In the genomic region with DNA sequence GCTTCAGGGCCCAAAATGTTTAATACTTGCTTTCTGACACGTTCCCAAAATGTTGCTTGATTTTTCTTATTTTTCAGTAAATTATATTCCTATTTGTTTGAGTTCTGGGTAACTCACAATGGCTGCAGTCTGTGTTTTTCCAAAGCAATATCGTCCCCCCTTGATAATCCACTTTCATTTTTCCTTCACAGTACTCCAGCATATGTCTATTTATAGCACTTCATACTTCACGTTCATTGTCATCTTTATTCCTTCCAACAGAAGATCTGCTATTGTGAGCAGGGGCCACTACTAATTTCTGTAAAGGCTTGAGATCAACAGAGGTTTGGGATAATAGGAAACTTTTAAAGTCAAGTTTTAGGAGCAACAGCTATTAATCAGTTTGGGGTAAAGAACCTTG, we compare ENCODE assay signal across 25 cellular contexts. TPM values are rescaled to one million over a fixed set of nuclear protein-coding genes. Genes with fewer than 3 reads are reported as not detected.
A peak's percentile ranks its signal among the peaks of the same experiment; 100 is the strongest.
DNase-seq lines count a peak whose midpoint lies in the region; ATAC-seq, FAIRE-seq and TF ChIP-seq lines count a peak whose summit lies in the region.
"Had no signal": no experiment of that assay in that cellular context is flagged by ENCODE, and none has a peak within 500 bp of the region (broad histone marks: within the 10 kb centered on the region; RNA-seq: fewer than 3 reads in every experiment).

No MANE protein-coding gene starts in this region.

- no peak overlapping the region for H3K4me3 Mint-ChIP-seq in dendritic cell treated with granulocyte-macrophage colony-stimulating factor and Interleukin-4, amounts not matched to agents 40 ng/mL and 50 ng/mL, for 4 days
- no peak overlapping the region for H3K4me3 Mint-ChIP-seq in glutamatergic neuron (ENCODE audit: unreplicated experiment)
- H3K4me3 Mint-ChIP-seq: activated CD8-positive, alpha-beta T cell treated with anti-CD3 and anti-CD28 coated beads for 36 hours; activated naive CD4-positive, alpha-beta T cell treated with anti-CD3 and anti-CD28 coated beads, Interleukin-2, amount 50 U/mL, for 24 hours; activated T-cell treated with anti-CD3 and anti-CD28 coated beads, Interleukin-2, amount 50 U/mL, for 24 hours; CD8-positive, alpha-beta memory T cell; GM23338; immature natural killer cell; naive thymus-derived CD8-positive, alpha-beta T cell had no signal

- peak overlapping the region; percentile 45 for H3K4me3 ChIP-seq in left ventricle myocardium inferior
- peak overlapping the region; percentile 57 for H3K4me3 ChIP-seq in rectal smooth muscle tissue (ENCODE audit: low read length)
- H3K4me3 ChIP-seq: GM23338, lung, PC-9 had no signal

- TF ChIP-seq CTCF in left ventricle myocardium inferior (IDR thresholded peaks at IDR 0.05; ENCODE audit: borderline replicate concordance) (no peak), glutamatergic neuron (IDR thresholded peaks at IDR 0.05; ENCODE audit: partially characterized antibody, unreplicated experiment) (no peak)

- DNase-seq in GM03348 (ENCODE audit: low spot score) (peak; percentile 47), left ventricle myocardium inferior (no peak), H54 (ENCODE audit: insufficient read length, low spot score) (no peak), glutamatergic neuron (no peak), H4 (ENCODE audit: low spot score) (no peak)
- DNase-seq: activated CD8-positive, alpha-beta T cell treated with anti-CD3 and anti-CD28 coated beads for 36 hours; activated T-cell treated with anti-CD3 and anti-CD28 coated beads, Interleukin-2, amount 50 U/mL, for 24 hours; CD8-positive, alpha-beta memory T cell; DMS79; head of caudate nucleus; immature natural killer cell; naive thymus-derived CD8-positive, alpha-beta T cell; NCI-H1694 treated with DMSO at 0.1 percent for 48 hours; NCI-H226; PC-9; stimulated activated CD4-positive, alpha-beta T cell treated with anti-CD3 and anti-CD28 coated beads, Interleukin-4, amount 100 ng/mL, for 4 hours; T-helper 2 cell had no signal

- no peak overlapping the region for H3K9ac ChIP-seq in rectal smooth muscle tissue (ENCODE audit: low read length)
- H3K9ac ChIP-seq: KMS-11, parathyroid adenoma had no signal

- peaks cover 20% of the 10 kb centered on the region for H3K4me1 Mint-ChIP-seq in dendritic cell treated with granulocyte-macrophage colony-stimulating factor and Interleukin-4, amounts not matched to agents 40 ng/mL and 50 ng/mL, for 4 days (ENCODE audit: low read depth)
- H3K4me1 Mint-ChIP-seq in glutamatergic neuron (ENCODE audit: low read depth, unreplicated experiment): no peaks in the 10 kb centered on the region
- H3K4me1 Mint-ChIP-seq: GM23338 had no signal

- H3K4me1 ChIP-seq in left ventricle myocardium inferior (peaks cover 18% of the 10 kb centered on the region), rectal smooth muscle tissue (ENCODE audit: control insufficient read depth, insufficient read depth, low read length) (peaks cover 6% of the 10 kb centered on the region)
- H3K4me1 ChIP-seq: parathyroid adenoma had no signal

- ATAC-seq in GM21381 (IDR thresholded peaks at IDR 0.05; ENCODE audit: unreplicated experiment): no peak
- ATAC-seq: activated CD8-positive, alpha-beta T cell treated with anti-CD3 and anti-CD28 coated beads for 36 hours; GM23338; naive thymus-derived CD8-positive, alpha-beta T cell had no signal

- FAIRE-seq in H54 (lab: Jason Lieb, UNC): no peak

- no peaks in the 10 kb centered on the region for H3K9me3 ChIP-seq in left ventricle myocardium inferior (replicated peaks)

- peak overlapping the region; percentile 72 for H3K27ac ChIP-seq in left ventricle myocardium inferior (replicated peaks)
- H3K27ac ChIP-seq in rectal smooth muscle tissue (ENCODE audit: low read depth, low read length): peak overlapping the region; percentile 73
- H3K27ac ChIP-seq: KMS-11, parathyroid adenoma, PC-9 had no signal

- H3K36me3 ChIP-seq in left ventricle myocardium inferior (no peaks in the 10 kb centered on the region), rectal smooth muscle tissue (ENCODE audit: control insufficient read depth, insufficient read depth, low read length) (no peaks in the 10 kb centered on the region)

- no peak for TF ChIP-seq POLR2A in H54 (IDR thresholded peaks at IDR 0.05; ENCODE audit: low read depth, low read length)

- no peaks in the 10 kb centered on the region for H3K27me3 ChIP-seq in left ventricle myocardium inferior (ENCODE audit: low read depth)
- no peaks in the 10 kb centered on the region for H3K27me3 ChIP-seq in rectal smooth muscle tissue (ENCODE audit: control insufficient read depth, insufficient read depth, low read length)

- intact Hi-C loops in dendritic cell treated with granulocyte-macrophage colony-stimulating factor and Interleukin-4, amounts not matched to agents 40 ng/mL and 50 ng/mL, for 4 days (cut with micrococcal nuclease): no loop called here
- intact Hi-C loops in left ventricle myocardium inferior (cut with micrococcal nuclease): no loop called here

- no peaks in the 10 kb centered on the region for H3K27me3 Mint-ChIP-seq in dendritic cell treated with granulocyte-macrophage colony-stimulating factor and Interleukin-4, amounts not matched to agents 40 ng/mL and 50 ng/mL, for 4 days
- peaks cover 2% of the 10 kb centered on the region for H3K27me3 Mint-ChIP-seq in glutamatergic neuron (ENCODE audit: unreplicated experiment)
- H3K27me3 Mint-ChIP-seq: activated CD8-positive, alpha-beta T cell treated with anti-CD3 and anti-CD28 coated beads for 36 hours; activated naive CD4-positive, alpha-beta T cell treated with anti-CD3 and anti-CD28 coated beads, Interleukin-2, amount 50 U/mL, for 24 hours; activated T-cell treated with anti-CD3 and anti-CD28 coated beads, Interleukin-2, amount 50 U/mL, for 24 hours; CD8-positive, alpha-beta memory T cell; naive thymus-derived CD8-positive, alpha-beta T cell had no signal

- no peaks in the 10 kb centered on the region for H3K36me3 Mint-ChIP-seq in dendritic cell treated with granulocyte-macrophage colony-stimulating factor and Interleukin-4, amounts not matched to agents 40 ng/mL and 50 ng/mL, for 4 days (ENCODE audit: low read depth)
- no peaks in the 10 kb centered on the region for H3K36me3 Mint-ChIP-seq in glutamatergic neuron (ENCODE audit: unreplicated experiment)

- H3K9me3 Mint-ChIP-seq in dendritic cell treated with granulocyte-macrophage colony-stimulating factor and Interleukin-4, amounts not matched to agents 40 ng/mL and 50 ng/mL, for 4 days: no peaks in the 10 kb centered on the region
- no peaks in the 10 kb centered on the region for H3K9me3 Mint-ChIP-seq in glutamatergic neuron (ENCODE audit: unreplicated experiment)
- H3K9me3 Mint-ChIP-seq: activated CD8-positive, alpha-beta T cell treated with anti-CD3 and anti-CD28 coated beads for 36 hours; activated naive CD4-positive, alpha-beta T cell treated with anti-CD3 and anti-CD28 coated beads, Interleukin-2, amount 50 U/mL, for 24 hours; activated T-cell treated with anti-CD3 and anti-CD28 coated beads, Interleukin-2, amount 50 U/mL, for 24 hours; CD8-positive, alpha-beta memory T cell; GM23338; immature natural killer cell; naive thymus-derived CD8-positive, alpha-beta T cell had no signal

- H3K27ac Mint-ChIP-seq in dendritic cell treated with granulocyte-macrophage colony-stimulating factor and Interleukin-4, amounts not matched to agents 40 ng/mL and 50 ng/mL, for 4 days: peak overlapping the region; percentile 64
- no peak overlapping the region for H3K27ac Mint-ChIP-seq in glutamatergic neuron (ENCODE audit: unreplicated experiment)
- H3K27ac Mint-ChIP-seq: activated CD8-positive, alpha-beta T cell treated with anti-CD3 and anti-CD28 coated beads for 36 hours; activated naive CD4-positive, alpha-beta T cell treated with anti-CD3 and anti-CD28 coated beads, Interleukin-2, amount 50 U/mL, for 24 hours; activated T-cell treated with anti-CD3 and anti-CD28 coated beads, Interleukin-2, amount 50 U/mL, for 24 hours; CD8-positive, alpha-beta memory T cell; GM23338; naive thymus-derived CD8-positive, alpha-beta T cell had no signal

RNA-seq across cellular contexts. Expression of gene CPEB3, which starts 11.6 kb away (rescaled TPM):
- total RNA-seq in left ventricle myocardium inferior: 13.6 TPM
- total RNA-seq in glutamatergic neuron (ENCODE audit: unreplicated experiment): 8.0 TPM
- total RNA-seq in H4 (2014; rRNA removed; shearing (Covaris generic)): 0.16 and 0.56 TPM in 2 replicates

RNA-seq across cellular contexts. Expression of gene MARCHF5, which starts 11.7 kb away (rescaled TPM):
- total RNA-seq in left ventricle myocardium inferior (32.2 TPM), glutamatergic neuron (ENCODE audit: unreplicated experiment) (68.5 TPM)
- total RNA-seq in H4 (2014; rRNA removed; shearing (Covaris generic)): 13.0 and 28.7 TPM in 2 replicates
